Comparison of ENCODE assay signal across 21 cellular contexts in genomic region chr4:59044316-59044715, GRCh38.
DNase-seq lines count a peak whose midpoint lies in the region; ATAC-seq, FAIRE-seq and TF ChIP-seq lines count a peak whose summit lies in the region.
"Had no signal": no experiment of that assay in that cellular context is flagged by ENCODE, and none has a peak within 500 bp of the region (broad histone marks: within the 10 kb centered on the region; RNA-seq: fewer than 3 reads in every experiment).

No MANE protein-coding gene starts in this region.

- intact Hi-C loops in kidney (cut with DNase I) = no loop called here

- no peaks in the 10 kb centered on the region for H3K4me1 ChIP-seq in HUES48 (ENCODE audit: control insufficient read depth, insufficient read depth, low read length)
- H3K4me1 ChIP-seq in kidney (ENCODE audit: control insufficient read depth in 1 of 2, insufficient read depth in 1 of 2, low read depth in 1 of 2, low read length in 2 of 2) = no peaks in the 10 kb centered on the region

- H3K9me3 ChIP-seq in HUES48 (ENCODE audit: control insufficient read depth, insufficient read depth, low read length) (no peaks in the 10 kb centered on the region), WERI-Rb-1 (ENCODE audit: severe bottlenecking) (no peaks in the 10 kb centered on the region), kidney (ENCODE audit: control insufficient read depth in 1 of 2, low read length in 2 of 2) (no peaks in the 10 kb centered on the region)

- H3K27ac ChIP-seq in HUES48 (ENCODE audit: low read depth, low read length) (no peak overlapping the region), WERI-Rb-1 (peak overlapping the region; percentile 88), kidney (ENCODE audit: low read depth in 2 of 2, low read length in 2 of 2) (no peak overlapping the region)
- H3K27ac ChIP-seq: C4-2B had no signal

- TF ChIP-seq CTCF in WERI-Rb-1 (IDR thresholded peaks at IDR 0.05; ENCODE audit: low read depth, low read length) (no peak), kidney (IDR thresholded peaks at IDR 0.05; ENCODE audit: borderline replicate concordance, extremely low read depth, insufficient read depth) (no peak)

- no peak for ATAC-seq in GM21447 (IDR thresholded peaks at IDR 0.05; ENCODE audit: unreplicated experiment)
- ATAC-seq: GM12878 had no signal

- DNase-seq in Ammon's horn (ENCODE audit: low spot score) (peak; percentile 3), WERI-Rb-1 (peak; percentile 77), pons (ENCODE audit: low spot score) (peak; percentile 2), kidney (no peak), midbrain (lab: John Stamatoyannopoulos, UW) (no peak)
- DNase-seq: 8988T, AML-193, DMS79, IMR-90, MV-4-11, NCI-H1105 treated with DMSO at 0.1 percent for 48 hours, NCI-H2029 treated with DMSO at 0.1 percent for 48 hours, NCI-H226, NCI-H510A treated with DMSO at 0.1 percent for 48 hours, Right ventricle myocardium superior, SW 1271 had no signal

- no peak for FAIRE-seq in kidney (lab: Jason Lieb, UNC)
- FAIRE-seq: GM12878, HTR-8/SVneo had no signal

- H3K4me3 ChIP-seq in HUES48 (ENCODE audit: low read depth, low read length) (no peak overlapping the region), WERI-Rb-1 (ENCODE audit: low read depth, low read length) (peak overlapping the region; percentile 31), kidney (ENCODE audit: low read length in 2 of 2) (no peak overlapping the region)
- H3K4me3 ChIP-seq: GM12878 had no signal

- no peaks in the 10 kb centered on the region for H3K36me3 ChIP-seq in HUES48 (ENCODE audit: control insufficient read depth, insufficient read depth, low read length)
- H3K36me3 ChIP-seq in WERI-Rb-1 = no peaks in the 10 kb centered on the region
- no peaks in the 10 kb centered on the region for H3K36me3 ChIP-seq in kidney (ENCODE audit: control insufficient read depth in 1 of 2, insufficient read depth in 2 of 2, low read length in 2 of 2)

- H3K9ac ChIP-seq in HUES48 (ENCODE audit: low read depth, low read length) = 0 out of 2 replicates have a peak overlapping the region, but pooled peaks have one; percentile 23
- H3K9ac ChIP-seq in kidney (ENCODE audit: low read length in 2 of 2) = no peak overlapping the region

- no peaks in the 10 kb centered on the region for H3K27me3 ChIP-seq in HUES48 (ENCODE audit: control insufficient read depth, insufficient read depth, low read length)
- no peaks in the 10 kb centered on the region for H3K27me3 ChIP-seq in WERI-Rb-1 (ENCODE audit: insufficient read depth, low read depth, severe bottlenecking)

Comparison
In these comparisons a context has a peak if more than half of its experiments do, and no peak if none do; other contexts are left out.
1. DNase-seq: peak in Ammon's horn (single experiment), WERI-Rb-1 (single experiment) and pons (single experiment); none in kidney (single experiment) and midbrain (single experiment).